22 cellular contexts compared by ENCODE assay signal in genomic region chr17:27996157-27997043, GRCh38. TPM values are rescaled to one million over a fixed set of nuclear protein-coding genes. Genes with fewer than 3 reads are reported as not detected.
A peak's percentile ranks its signal among the peaks of the same experiment; 100 is the strongest.
DNase-seq lines count a peak whose midpoint lies in the region; ATAC-seq and TF ChIP-seq lines count a peak whose summit lies in the region.
"Had no signal": no experiment of that assay in that cellular context is flagged by ENCODE, and none has a peak within 500 bp of the region (broad histone marks: within the 10 kb centered on the region; RNA-seq: fewer than 3 reads in every experiment).

No MANE protein-coding gene starts in this region.

- peak overlapping the region; percentile 6 for H3K27ac Mint-ChIP-seq in Caco-2 (ENCODE audit: unreplicated experiment)
- H3K27ac Mint-ChIP-seq: CD4-positive, CD25-positive, alpha-beta regulatory T cell; memory B cell had no signal

- H3K27me3 ChIP-seq in Caco-2 (replicated peaks; ENCODE audit: control insufficient read depth, insufficient read depth, low read length) (no peaks in the 10 kb centered on the region), parathyroid adenoma (ENCODE audit: control insufficient read depth, insufficient read depth, low read length) (no peaks in the 10 kb centered on the region)
- H3K27me3 ChIP-seq: brain microvascular endothelial cell, uterus had no signal

- no peaks in the 10 kb centered on the region for H3K27me3 Mint-ChIP-seq in Caco-2 (ENCODE audit: insufficient read depth, unreplicated experiment)

- no peaks in the 10 kb centered on the region for H3K79me2 ChIP-seq in parathyroid adenoma

- H3K4me1 Mint-ChIP-seq in Caco-2 (ENCODE audit: low read depth, unreplicated experiment): peaks cover 14% of the 10 kb centered on the region
- H3K4me1 Mint-ChIP-seq: CD4-positive, CD25-positive, alpha-beta regulatory T cell; memory B cell had no signal

- CTCF ChIA-PET in Caco-2 (lab: Charles Lee): no interaction called here

- H3K9me3 Mint-ChIP-seq in Caco-2 (ENCODE audit: unreplicated experiment): no peaks in the 10 kb centered on the region
- H3K9me3 Mint-ChIP-seq: CD4-positive, CD25-positive, alpha-beta regulatory T cell; memory B cell had no signal

- no peaks in the 10 kb centered on the region for H3K36me3 ChIP-seq in Caco-2 (ENCODE audit: control insufficient read depth, insufficient read depth, low read length)
- no peaks in the 10 kb centered on the region for H3K36me3 ChIP-seq in parathyroid adenoma (ENCODE audit: control insufficient read depth, insufficient read depth, low read length)
- H3K36me3 ChIP-seq: brain microvascular endothelial cell, neutrophil, suprapubic skin, uterus had no signal

- no peak for ATAC-seq in GM19463 (IDR thresholded peaks at IDR 0.05; ENCODE audit: unreplicated experiment)
- ATAC-seq: foreskin keratinocyte, left cardiac atrium had no signal

- intact Hi-C loops in Caco-2 (cut with micrococcal nuclease; ENCODE audit: unreplicated experiment): no loop called here

- H3K27ac ChIP-seq in parathyroid adenoma: peak overlapping the region; percentile 47
- H3K27ac ChIP-seq: brain microvascular endothelial cell, foreskin keratinocyte, neutrophil, suprapubic skin, uterus had no signal

- peak overlapping the region; percentile 38 for H2AFZ ChIP-seq in parathyroid adenoma

- DNase-seq in Caco-2 (no peak), NCI-H1105 (lab: John Stamatoyannopoulos, UW) (peak; percentile 41), NCI-H82 treated with DMSO at 0.1 percent for 48 hours (lab: John Stamatoyannopoulos, UW; ENCODE audit: unreplicated experiment) (peak; percentile 94), cerebellar nuclear complex (lab: John Stamatoyannopoulos, UW) (no peak)
- no peak for DNase-seq in activated naive CD4-positive, alpha-beta T cell treated with Interleukin-2 at 50 U/mL for 16 hours
- DNase-seq: activated CD4-positive, CD25-positive, alpha-beta regulatory T cell treated with anti-CD3 and anti-CD28 coated beads, Interleukin-2, amount 50 U/mL, for 72 hours; activated effector memory CD4-positive, alpha-beta T cell treated with anti-CD3 and anti-CD28 coated beads, Interleukin-2, amount 50 U/mL, for 16 hours; brain microvascular endothelial cell; CD4-positive, CD25-positive, alpha-beta regulatory T cell; effector memory CD4-positive, alpha-beta T cell; GOT3; KG1; left cardiac atrium; MM.1S; NCI-H1930; uterus had no signal

- no peaks in the 10 kb centered on the region for H3K36me3 Mint-ChIP-seq in Caco-2 (ENCODE audit: insufficient read depth, unreplicated experiment)
- H3K36me3 Mint-ChIP-seq: CD4-positive, CD25-positive, alpha-beta regulatory T cell; memory B cell had no signal

- H3K4me3 ChIP-seq in Caco-2 (ENCODE audit: low read depth, low read length) (no peak overlapping the region), parathyroid adenoma (ENCODE audit: low read depth, low read length) (no peak overlapping the region)
- H3K4me3 ChIP-seq: suprapubic skin, uterus had no signal

- H3K4me2 ChIP-seq in parathyroid adenoma (ENCODE audit: low read length): no peak overlapping the region

- H3K4me1 ChIP-seq in Caco-2: peaks cover 28% of the 10 kb centered on the region
- H3K4me1 ChIP-seq in parathyroid adenoma: peaks cover 21% of the 10 kb centered on the region
- H3K4me1 ChIP-seq: suprapubic skin, uterus had no signal

- POLR2A ChIA-PET in Caco-2 (lab: Charles Lee): no interaction called here

- TF ChIP-seq CTCF in Caco-2 (IDR thresholded peaks at IDR 0.05; ENCODE audit: insufficient read depth in 1 of 2, low read depth in 1 of 2, low read length in 1 of 2, severe bottlenecking in 1 of 2, unreplicated experiment in 1 of 2) (no peak), parathyroid adenoma (IDR thresholded peaks at IDR 0.05) (no peak)

- H3K4me3 Mint-ChIP-seq in Caco-2 (ENCODE audit: unreplicated experiment): no peak overlapping the region
- H3K4me3 Mint-ChIP-seq: CD4-positive, CD25-positive, alpha-beta regulatory T cell; memory B cell had no signal

- H3K9ac ChIP-seq in parathyroid adenoma: no peak overlapping the region

- H3K9me3 ChIP-seq in Caco-2: no peaks in the 10 kb centered on the region
- no peaks in the 10 kb centered on the region for H3K9me3 ChIP-seq in parathyroid adenoma (ENCODE audit: control insufficient read depth, low read length)
- H3K9me3 ChIP-seq: neutrophil, suprapubic skin, uterus had no signal

- BruUV-seq in Caco-2 (replicated peaks; lab: Mats Ljungman, UMichigan): no TSS peak

RNA-seq across cellular contexts. Expression of gene NLK, which starts 46.1 kb away (rescaled TPM):
- total RNA-seq in Caco-2 (2022): 84.5 and 87.3 TPM in 2 replicates

Comparison
In these comparisons a context has a peak if more than half of its experiments do, and no peak if none do; other contexts are left out.
1. DNase-seq: peak in NCI-H1105 (single experiment) and NCI-H82 treated with DMSO at 0.1 percent for 48 hours (single experiment); none in Caco-2 (0 of 2), cerebellar nuclear complex (0 of 2) and activated naive CD4-positive, alpha-beta T cell treated with Interleukin-2 at 50 U/mL for 16 hours (single experiment).